1 cellular context compared by ENCODE assay signal in the genomic region with DNA sequence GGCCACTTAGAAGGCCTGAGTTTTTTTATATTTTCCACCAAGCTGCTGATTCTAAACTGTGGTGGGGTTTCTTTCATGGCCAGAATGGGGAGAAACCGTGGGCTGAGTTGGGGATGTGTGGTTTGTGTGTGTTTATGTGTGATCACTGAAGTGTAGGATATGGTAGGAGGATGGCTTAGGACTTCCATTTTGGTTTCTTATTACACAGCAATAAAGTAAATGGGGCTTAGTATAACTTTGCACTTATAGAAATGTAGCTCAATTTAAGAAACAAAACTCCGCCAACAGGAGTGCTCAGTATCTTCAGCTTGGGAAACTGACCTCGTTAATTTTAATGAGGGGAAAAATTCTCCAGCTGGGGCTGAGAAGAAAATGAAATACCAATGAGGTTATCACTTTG.
TF ChIP-seq lines count a peak whose summit lies in the region.

No MANE protein-coding gene starts in this region.

TF ChIP-seq in HEK293, 187 proteins besides CTCF, POLR2A, EP300 and RAD21 (continued from another document and continues in another):
- TF ChIP-seq, protein P1, sequence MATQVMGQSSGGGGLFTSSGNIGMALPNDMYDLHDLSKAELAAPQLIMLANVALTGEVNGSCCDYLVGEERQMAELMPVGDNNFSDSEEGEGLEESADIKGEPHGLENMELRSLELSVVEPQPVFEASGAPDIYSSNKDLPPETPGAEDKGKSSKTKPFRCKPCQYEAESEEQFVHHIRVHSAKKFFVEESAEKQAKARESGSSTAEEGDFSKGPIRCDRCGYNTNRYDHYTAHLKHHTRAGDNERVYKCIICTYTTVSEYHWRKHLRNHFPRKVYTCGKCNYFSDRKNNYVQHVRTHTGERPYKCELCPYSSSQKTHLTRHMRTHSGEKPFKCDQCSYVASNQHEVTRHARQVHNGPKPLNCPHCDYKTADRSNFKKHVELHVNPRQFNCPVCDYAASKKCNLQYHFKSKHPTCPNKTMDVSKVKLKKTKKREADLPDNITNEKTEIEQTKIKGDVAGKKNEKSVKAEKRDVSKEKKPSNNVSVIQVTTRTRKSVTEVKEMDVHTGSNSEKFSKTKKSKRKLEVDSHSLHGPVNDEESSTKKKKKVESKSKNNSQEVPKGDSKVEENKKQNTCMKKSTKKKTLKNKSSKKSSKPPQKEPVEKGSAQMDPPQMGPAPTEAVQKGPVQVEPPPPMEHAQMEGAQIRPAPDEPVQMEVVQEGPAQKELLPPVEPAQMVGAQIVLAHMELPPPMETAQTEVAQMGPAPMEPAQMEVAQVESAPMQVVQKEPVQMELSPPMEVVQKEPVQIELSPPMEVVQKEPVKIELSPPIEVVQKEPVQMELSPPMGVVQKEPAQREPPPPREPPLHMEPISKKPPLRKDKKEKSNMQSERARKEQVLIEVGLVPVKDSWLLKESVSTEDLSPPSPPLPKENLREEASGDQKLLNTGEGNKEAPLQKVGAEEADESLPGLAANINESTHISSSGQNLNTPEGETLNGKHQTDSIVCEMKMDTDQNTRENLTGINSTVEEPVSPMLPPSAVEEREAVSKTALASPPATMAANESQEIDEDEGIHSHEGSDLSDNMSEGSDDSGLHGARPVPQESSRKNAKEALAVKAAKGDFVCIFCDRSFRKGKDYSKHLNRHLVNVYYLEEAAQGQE (tag by site-specific recombination; IDR thresholded peaks at IDR 0.05) = no peak
- TF ChIP-seq, protein P2, sequence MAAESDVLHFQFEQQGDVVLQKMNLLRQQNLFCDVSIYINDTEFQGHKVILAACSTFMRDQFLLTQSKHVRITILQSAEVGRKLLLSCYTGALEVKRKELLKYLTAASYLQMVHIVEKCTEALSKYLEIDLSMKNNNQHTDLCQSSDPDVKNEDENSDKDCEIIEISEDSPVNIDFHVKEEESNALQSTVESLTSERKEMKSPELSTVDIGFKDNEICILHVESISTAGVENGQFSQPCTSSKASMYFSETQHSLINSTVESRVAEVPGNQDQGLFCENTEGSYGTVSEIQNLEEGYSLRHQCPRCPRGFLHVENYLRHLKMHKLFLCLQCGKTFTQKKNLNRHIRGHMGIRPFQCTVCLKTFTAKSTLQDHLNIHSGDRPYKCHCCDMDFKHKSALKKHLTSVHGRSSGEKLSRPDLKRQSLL (tag by site-specific recombination; IDR thresholded peaks at IDR 0.05) = no peak
- TF ChIP-seq ZNF549 (tag by site-specific recombination; IDR thresholded peaks at IDR 0.05) = no peak
- TF ChIP-seq ZIC2 (tag by site-specific recombination; IDR thresholded peaks at IDR 0.05) = no peak
- no peak for TF ChIP-seq SP3 (tag by site-specific recombination; IDR thresholded peaks at IDR 0.05)
- TF ChIP-seq ZNF175 (tag by site-specific recombination; IDR thresholded peaks at IDR 0.05) = no peak
- no peak for TF ChIP-seq ZNF623 (tag by site-specific recombination; IDR thresholded peaks at IDR 0.05)
- no peak for TF ChIP-seq ZNF391 (tag by site-specific recombination; IDR thresholded peaks at IDR 0.05; ENCODE audit: borderline replicate concordance, low read depth)
- 0 out of 2 replicates have a peak, but pooled peaks have one; percentile 12 for TF ChIP-seq ZSCAN30 (tag by site-specific recombination; IDR thresholded peaks at IDR 0.05)
- no peak for TF ChIP-seq ZNF248 (tag by site-specific recombination; IDR thresholded peaks at IDR 0.05)
- no peak for TF ChIP-seq KLF7 (tag by site-specific recombination; IDR thresholded peaks at IDR 0.05; ENCODE audit: borderline replicate concordance)
- TF ChIP-seq PRDM1 (tag by site-specific recombination; IDR thresholded peaks at IDR 0.05) = no peak
- TF ChIP-seq ZFP37 (tag by site-specific recombination; IDR thresholded peaks at IDR 0.05) = no peak
- TF ChIP-seq ZNF146 (tag by site-specific recombination; IDR thresholded peaks at IDR 0.05) = no peak
- TF ChIP-seq ZBTB7A (tag by site-specific recombination; IDR thresholded peaks at IDR 0.05; ENCODE audit: low read depth) = no peak
- no peak for TF ChIP-seq ZNF776 (tag by site-specific recombination; IDR thresholded peaks at IDR 0.05; ENCODE audit: borderline replicate concordance)
- no peak for TF ChIP-seq KLF1 (tag by site-specific recombination; IDR thresholded peaks at IDR 0.05)
- TF ChIP-seq, protein P3, sequence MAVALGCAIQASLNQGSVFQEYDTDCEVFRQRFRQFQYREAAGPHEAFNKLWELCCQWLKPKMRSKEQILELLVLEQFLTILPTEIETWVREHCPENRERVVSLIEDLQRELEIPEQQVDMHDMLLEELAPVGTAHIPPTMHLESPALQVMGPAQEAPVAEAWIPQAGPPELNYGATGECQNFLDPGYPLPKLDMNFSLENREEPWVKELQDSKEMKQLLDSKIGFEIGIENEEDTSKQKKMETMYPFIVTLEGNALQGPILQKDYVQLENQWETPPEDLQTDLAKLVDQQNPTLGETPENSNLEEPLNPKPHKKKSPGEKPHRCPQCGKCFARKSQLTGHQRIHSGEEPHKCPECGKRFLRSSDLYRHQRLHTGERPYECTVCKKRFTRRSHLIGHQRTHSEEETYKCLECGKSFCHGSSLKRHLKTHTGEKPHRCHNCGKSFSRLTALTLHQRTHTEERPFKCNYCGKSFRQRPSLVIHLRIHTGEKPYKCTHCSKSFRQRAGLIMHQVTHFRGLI (tag by site-specific recombination; IDR thresholded peaks at IDR 0.05) = no peak
- no peak for TF ChIP-seq ZNF76 (tag by site-specific recombination; IDR thresholded peaks at IDR 0.05; ENCODE audit: borderline replicate concordance, low read depth)
- TF ChIP-seq FEZF1 (tag by site-specific recombination; IDR thresholded peaks at IDR 0.05) = 0 out of 2 replicates have a peak, but pooled peaks have one; percentile 27
- TF ChIP-seq, protein P4, sequence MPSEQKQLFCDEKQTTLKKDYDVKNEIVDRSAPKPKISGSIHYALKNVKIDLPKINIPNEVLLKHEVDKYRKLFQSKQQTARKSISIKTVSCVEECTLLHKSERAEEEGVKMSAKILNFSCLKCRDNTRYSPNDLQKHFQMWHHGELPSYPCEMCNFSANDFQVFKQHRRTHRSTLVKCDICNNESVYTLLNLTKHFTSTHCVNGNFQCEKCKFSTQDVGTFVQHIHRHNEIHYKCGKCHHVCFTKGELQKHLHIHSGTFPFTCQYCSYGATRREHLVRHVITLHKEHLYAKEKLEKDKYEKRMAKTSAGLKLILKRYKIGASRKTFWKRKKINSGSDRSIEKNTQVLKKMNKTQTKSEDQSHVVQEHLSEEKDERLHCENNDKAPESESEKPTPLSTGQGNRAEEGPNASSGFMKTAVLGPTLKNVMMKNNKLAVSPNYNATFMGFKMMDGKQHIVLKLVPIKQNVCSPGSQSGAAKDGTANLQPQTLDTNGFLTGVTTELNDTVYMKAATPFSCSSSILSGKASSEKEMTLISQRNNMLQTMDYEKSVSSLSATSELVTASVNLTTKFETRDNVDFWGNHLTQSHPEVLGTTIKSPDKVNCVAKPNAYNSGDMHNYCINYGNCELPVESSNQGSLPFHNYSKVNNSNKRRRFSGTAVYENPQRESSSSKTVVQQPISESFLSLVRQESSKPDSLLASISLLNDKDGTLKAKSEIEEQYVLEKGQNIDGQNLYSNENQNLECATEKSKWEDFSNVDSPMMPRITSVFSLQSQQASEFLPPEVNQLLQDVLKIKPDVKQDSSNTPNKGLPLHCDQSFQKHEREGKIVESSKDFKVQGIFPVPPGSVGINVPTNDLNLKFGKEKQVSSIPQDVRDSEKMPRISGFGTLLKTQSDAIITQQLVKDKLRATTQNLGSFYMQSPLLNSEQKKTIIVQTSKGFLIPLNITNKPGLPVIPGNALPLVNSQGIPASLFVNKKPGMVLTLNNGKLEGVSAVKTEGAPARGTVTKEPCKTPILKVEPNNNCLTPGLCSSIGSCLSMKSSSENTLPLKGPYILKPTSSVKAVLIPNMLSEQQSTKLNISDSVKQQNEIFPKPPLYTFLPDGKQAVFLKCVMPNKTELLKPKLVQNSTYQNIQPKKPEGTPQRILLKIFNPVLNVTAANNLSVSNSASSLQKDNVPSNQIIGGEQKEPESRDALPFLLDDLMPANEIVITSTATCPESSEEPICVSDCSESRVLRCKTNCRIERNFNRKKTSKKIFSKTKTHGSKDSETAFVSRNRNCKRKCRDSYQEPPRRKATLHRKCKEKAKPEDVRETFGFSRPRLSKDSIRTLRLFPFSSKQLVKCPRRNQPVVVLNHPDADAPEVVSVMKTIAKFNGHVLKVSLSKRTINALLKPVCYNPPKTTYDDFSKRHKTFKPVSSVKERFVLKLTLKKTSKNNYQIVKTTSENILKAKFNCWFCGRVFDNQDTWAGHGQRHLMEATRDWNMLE (tag by site-specific recombination; conservative IDR thresholded peaks at IDR 0.05; ENCODE audit: low read depth) = no peak
- TF ChIP-seq, protein P5, sequence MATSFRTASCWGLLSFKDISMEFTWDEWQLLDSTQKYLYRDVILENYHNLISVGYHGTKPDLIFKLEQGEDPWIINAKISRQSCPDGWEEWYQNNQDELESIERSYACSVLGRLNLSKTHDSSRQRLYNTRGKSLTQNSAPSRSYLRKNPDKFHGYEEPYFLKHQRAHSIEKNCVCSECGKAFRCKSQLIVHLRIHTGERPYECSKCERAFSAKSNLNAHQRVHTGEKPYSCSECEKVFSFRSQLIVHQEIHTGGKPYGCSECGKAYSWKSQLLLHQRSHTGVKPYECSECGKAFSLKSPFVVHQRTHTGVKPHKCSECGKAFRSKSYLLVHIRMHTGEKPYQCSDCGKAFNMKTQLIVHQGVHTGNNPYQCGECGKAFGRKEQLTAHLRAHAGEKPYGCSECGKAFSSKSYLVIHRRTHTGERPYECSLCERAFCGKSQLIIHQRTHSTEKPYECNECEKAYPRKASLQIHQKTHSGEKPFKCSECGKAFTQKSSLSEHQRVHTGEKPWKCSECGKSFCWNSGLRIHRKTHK (tag by site-specific recombination; IDR thresholded peaks at IDR 0.05) = no peak
- no peak for TF ChIP-seq KLF16 (tag by site-specific recombination; IDR thresholded peaks at IDR 0.05)
- TF ChIP-seq ZNF37A (tag by site-specific recombination; IDR thresholded peaks at IDR 0.05) = no peak
- TF ChIP-seq OSR2 (tag by site-specific recombination; IDR thresholded peaks at IDR 0.05) = peak; percentile 96
- TF ChIP-seq ZNF10 (tag by site-specific recombination; IDR thresholded peaks at IDR 0.05) = no peak
- TF ChIP-seq ZNF292 (tag by site-specific recombination; IDR thresholded peaks at IDR 0.05; ENCODE audit: borderline replicate concordance, low read depth) = no peak
- TF ChIP-seq ZNF311 (tag by site-specific recombination; IDR thresholded peaks at IDR 0.05; ENCODE audit: borderline replicate concordance) = no peak
- TF ChIP-seq, protein P6, sequence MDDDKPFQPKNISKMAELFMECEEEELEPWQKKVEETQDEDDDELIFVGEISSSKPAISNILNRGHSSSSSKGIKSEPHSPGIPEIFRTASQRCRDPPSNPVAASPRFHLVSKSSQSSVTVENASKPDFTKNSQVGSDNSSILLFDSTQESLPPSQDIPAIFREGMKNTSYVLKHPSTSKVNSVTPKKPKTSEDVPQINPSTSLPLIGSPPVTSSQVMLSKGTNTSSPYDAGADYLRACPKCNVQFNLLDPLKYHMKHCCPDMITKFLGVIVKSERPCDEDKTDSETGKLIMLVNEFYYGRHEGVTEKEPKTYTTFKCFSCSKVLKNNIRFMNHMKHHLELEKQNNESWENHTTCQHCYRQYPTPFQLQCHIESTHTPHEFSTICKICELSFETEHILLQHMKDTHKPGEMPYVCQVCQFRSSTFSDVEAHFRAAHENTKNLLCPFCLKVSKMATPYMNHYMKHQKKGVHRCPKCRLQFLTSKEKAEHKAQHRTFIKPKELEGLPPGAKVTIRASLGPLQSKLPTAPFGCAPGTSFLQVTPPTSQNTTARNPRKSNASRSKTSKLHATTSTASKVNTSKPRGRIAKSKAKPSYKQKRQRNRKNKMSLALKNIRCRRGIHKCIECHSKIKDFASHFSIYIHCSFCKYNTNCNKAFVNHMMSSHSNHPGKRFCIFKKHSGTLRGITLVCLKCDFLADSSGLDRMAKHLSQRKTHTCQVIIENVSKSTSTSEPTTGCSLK (tag by site-specific recombination; IDR thresholded peaks at IDR 0.05) = no peak
- 0 out of 2 replicates have a peak, but pooled peaks have one; percentile 31 for TF ChIP-seq ZNF610 (tag by site-specific recombination; IDR thresholded peaks at IDR 0.05; ENCODE audit: borderline replicate concordance)
- TF ChIP-seq, protein P7, sequence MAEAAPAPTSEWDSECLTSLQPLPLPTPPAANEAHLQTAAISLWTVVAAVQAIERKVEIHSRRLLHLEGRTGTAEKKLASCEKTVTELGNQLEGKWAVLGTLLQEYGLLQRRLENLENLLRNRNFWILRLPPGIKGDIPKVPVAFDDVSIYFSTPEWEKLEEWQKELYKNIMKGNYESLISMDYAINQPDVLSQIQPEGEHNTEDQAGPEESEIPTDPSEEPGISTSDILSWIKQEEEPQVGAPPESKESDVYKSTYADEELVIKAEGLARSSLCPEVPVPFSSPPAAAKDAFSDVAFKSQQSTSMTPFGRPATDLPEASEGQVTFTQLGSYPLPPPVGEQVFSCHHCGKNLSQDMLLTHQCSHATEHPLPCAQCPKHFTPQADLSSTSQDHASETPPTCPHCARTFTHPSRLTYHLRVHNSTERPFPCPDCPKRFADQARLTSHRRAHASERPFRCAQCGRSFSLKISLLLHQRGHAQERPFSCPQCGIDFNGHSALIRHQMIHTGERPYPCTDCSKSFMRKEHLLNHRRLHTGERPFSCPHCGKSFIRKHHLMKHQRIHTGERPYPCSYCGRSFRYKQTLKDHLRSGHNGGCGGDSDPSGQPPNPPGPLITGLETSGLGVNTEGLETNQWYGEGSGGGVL (tag by site-specific recombination; IDR thresholded peaks at IDR 0.05) = no peak
- no peak for TF ChIP-seq ZNF792 (tag by site-specific recombination; IDR thresholded peaks at IDR 0.05)
- TF ChIP-seq ZNF133 (tag by site-specific recombination; IDR thresholded peaks at IDR 0.05) = no peak
- TF ChIP-seq, protein P8, sequence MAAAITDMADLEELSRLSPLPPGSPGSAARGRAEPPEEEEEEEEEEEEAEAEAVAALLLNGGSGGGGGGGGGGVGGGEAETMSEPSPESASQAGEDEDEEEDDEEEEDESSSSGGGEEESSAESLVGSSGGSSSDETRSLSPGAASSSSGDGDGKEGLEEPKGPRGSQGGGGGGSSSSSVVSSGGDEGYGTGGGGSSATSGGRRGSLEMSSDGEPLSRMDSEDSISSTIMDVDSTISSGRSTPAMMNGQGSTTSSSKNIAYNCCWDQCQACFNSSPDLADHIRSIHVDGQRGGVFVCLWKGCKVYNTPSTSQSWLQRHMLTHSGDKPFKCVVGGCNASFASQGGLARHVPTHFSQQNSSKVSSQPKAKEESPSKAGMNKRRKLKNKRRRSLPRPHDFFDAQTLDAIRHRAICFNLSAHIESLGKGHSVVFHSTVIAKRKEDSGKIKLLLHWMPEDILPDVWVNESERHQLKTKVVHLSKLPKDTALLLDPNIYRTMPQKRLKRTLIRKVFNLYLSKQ (tag by site-specific recombination; IDR thresholded peaks at IDR 0.05; ENCODE audit: borderline replicate concordance) = no peak
- TF ChIP-seq ZNF394 (tag by site-specific recombination; IDR thresholded peaks at IDR 0.05; ENCODE audit: borderline replicate concordance) = no peak
- TF ChIP-seq ZNF221 (tag by site-specific recombination; IDR thresholded peaks at IDR 0.05; ENCODE audit: borderline replicate concordance) = no peak
- no peak for TF ChIP-seq BCL11B (tag by site-specific recombination; IDR thresholded peaks at IDR 0.05; ENCODE audit: low read depth)
- no peak for TF ChIP-seq ZNF530 (tag by site-specific recombination; IDR thresholded peaks at IDR 0.05; ENCODE audit: low read depth)
- no peak for TF ChIP-seq ZNF423 (tag by site-specific recombination; IDR thresholded peaks at IDR 0.05)
- TF ChIP-seq ZNF501 (tag by site-specific recombination; IDR thresholded peaks at IDR 0.05) = no peak
- TF ChIP-seq ZNF571 (tag by site-specific recombination; IDR thresholded peaks at IDR 0.05) = no peak
